ENCODE assay signal across 22 cellular contexts in genomic region chr15:62407216-62407615, GRCh38. TPM values are rescaled to one million over a fixed set of nuclear protein-coding genes. Genes with fewer than 3 reads are reported as not detected.
A peak's percentile ranks its signal among the peaks of the same experiment; 100 is the strongest.
DNase-seq lines count a peak whose midpoint lies in the region; ATAC-seq and TF ChIP-seq lines count a peak whose summit lies in the region.
"Had no signal": no experiment of that assay in that cellular context is flagged by ENCODE, and none has a peak within 500 bp of the region (broad histone marks: within the 10 kb centered on the region; RNA-seq: fewer than 3 reads in every experiment).

No MANE protein-coding gene starts in this region.

- no peak for TF ChIP-seq CTCF in fibroblast of pulmonary artery (IDR thresholded peaks at IDR 0.05; ENCODE audit: low read length, missing control alignments)

- peak; percentile 79 for DNase-seq in LHCN-M2 (ENCODE audit: low read depth)
- peak; percentile 32 for DNase-seq in adipocyte (ENCODE audit: low read depth)
- DNase-seq in fibroblast of pulmonary artery (ENCODE audit: low read depth): peak; percentile 14
- DNase-seq: 8988T; ACHN; AML-193; BE2C; Calu3; CD4-positive, alpha-beta T cell; COR-L47; DMS53; DMS79 treated with DMSO at 0.1 percent for 48 hours; GF-D8; HFFc6 had no signal

- H3K36me3 ChIP-seq in adipocyte (ENCODE audit: control insufficient read depth, insufficient read depth, low read length, severe bottlenecking) (peaks cover 9% of the 10 kb centered on the region), skeletal muscle satellite cell (ENCODE audit: insufficient read depth, low read length) (no peaks in the 10 kb centered on the region)
- H3K36me3 ChIP-seq: BE2C; BLaER1 treated with 17β-estradiol and CSF1 and Interleukin-3, amounts not matched to agents 10 nM and 100 nM; HAP-1 had no signal

- ATAC-seq in GM18861 (IDR thresholded peaks at IDR 0.05; ENCODE audit: unreplicated experiment) (no peak), GM18498 (IDR thresholded peaks at IDR 0.05; ENCODE audit: unreplicated experiment) (no peak), HG03565 (IDR thresholded peaks at IDR 0.05; ENCODE audit: unreplicated experiment) (no peak)
- ATAC-seq: A549, GM23338 had no signal

- H3K27me3 ChIP-seq in adipocyte (replicated peaks; ENCODE audit: control insufficient read depth, insufficient read depth, low read length) (no peaks in the 10 kb centered on the region), skeletal muscle satellite cell (ENCODE audit: control insufficient read depth, insufficient read depth, low read length) (no peaks in the 10 kb centered on the region)
- H3K27me3 ChIP-seq: BE2C; BLaER1 treated with 17β-estradiol and CSF1 and Interleukin-3, amounts not matched to agents 10 nM and 100 nM had no signal

- no peak overlapping the region for H3K9ac ChIP-seq in adipocyte (ENCODE audit: low read length)
- no peak overlapping the region for H3K9ac ChIP-seq in skeletal muscle satellite cell (ENCODE audit: low read depth, low read length)
- H3K9ac ChIP-seq: BLaER1 treated with 17β-estradiol and CSF1 and Interleukin-3, amounts not matched to agents 10 nM and 100 nM had no signal

- H3K9me3 ChIP-seq in adipocyte (ENCODE audit: control insufficient read depth, low read length): no peaks in the 10 kb centered on the region
- H3K9me3 ChIP-seq in skeletal muscle satellite cell (replicated peaks; ENCODE audit: low read length): no peaks in the 10 kb centered on the region
- H3K9me3 ChIP-seq: A549; BE2C; BLaER1 treated with 17β-estradiol and CSF1 and Interleukin-3, amounts not matched to agents 10 nM and 100 nM; HAP-1 had no signal

- H3K4me1 ChIP-seq in adipocyte (ENCODE audit: control insufficient read depth, insufficient read depth, low read length) (peaks cover 30% of the 10 kb centered on the region), skeletal muscle satellite cell (ENCODE audit: control insufficient read depth, insufficient read depth, low read length) (peaks cover 43% of the 10 kb centered on the region)
- H3K4me1 ChIP-seq: BE2C; BLaER1 treated with 17β-estradiol and CSF1 and Interleukin-3, amounts not matched to agents 10 nM and 100 nM had no signal

- no peak overlapping the region for H3K4me3 ChIP-seq in adipocyte (ENCODE audit: low read length)
- no peak overlapping the region for H3K4me3 ChIP-seq in fibroblast of pulmonary artery (replicated peaks; ENCODE audit: low read depth, low read length)
- peak overlapping the region; percentile 35 for H3K4me3 ChIP-seq in skeletal muscle satellite cell (ENCODE audit: low read length)
- H3K4me3 ChIP-seq: A549; BLaER1 treated with 17β-estradiol and CSF1 and Interleukin-3, amounts not matched to agents 10 nM and 100 nM; GM23338; HAP-1 had no signal

- peak overlapping the region; percentile 57 for H3K4me2 ChIP-seq in skeletal muscle satellite cell (ENCODE audit: low read length)
- H3K4me2 ChIP-seq: A549; BLaER1 treated with 17β-estradiol and CSF1 and Interleukin-3, amounts not matched to agents 10 nM and 100 nM; GM23338 had no signal

RNA-seq across cellular contexts. Expression of gene TLN2, which starts 16.9 kb away (rescaled TPM):
- 21.6 and 34.7 TPM in 2 replicates for total RNA-seq in LHCN-M2 (2014; rRNA removed)
- polyA plus RNA-seq in LHCN-M2 (2012): 16.7 TPM
- 15.5 and 15.9 TPM in 2 replicates for total RNA-seq in skeletal muscle satellite cell (2012; rRNA removed)

Comparison
In these comparisons a context has a peak if more than half of its experiments do, and no peak if none do; other contexts are left out.
1. DNase-seq: peak in every context shown above with its lines; median percentile 79 in LHCN-M2; 32 in adipocyte; 14 in fibroblast of pulmonary artery.